ENCODE assay signal across 10 cellular contexts in genomic region chr17:969767-970387, GRCh38. TPM values are rescaled to one million over a fixed set of nuclear protein-coding genes. Genes with fewer than 3 reads are reported as not detected.
DNase-seq lines count a peak whose midpoint lies in the region; ATAC-seq and TF ChIP-seq lines count a peak whose summit lies in the region.
"Had no signal": no experiment of that assay in that cellular context is flagged by ENCODE, and none has a peak within 500 bp of the region (broad histone marks: within the 10 kb centered on the region; RNA-seq: fewer than 3 reads in every experiment).

No MANE protein-coding gene starts in this region.

- H3K27ac Mint-ChIP-seq in activated CD4-positive, alpha-beta memory T cell treated with anti-CD3 and anti-CD28 coated beads, Interleukin-2, amount 10 ng/mL, durations not matched to agents 7 days and 5 days = no peak overlapping the region

- H3K4me1 Mint-ChIP-seq in activated CD4-positive, alpha-beta memory T cell treated with anti-CD3 and anti-CD28 coated beads, Interleukin-2, amount 10 ng/mL, durations not matched to agents 7 days and 5 days = no peaks in the 10 kb centered on the region

- RAD21 ChIA-PET in HCT116 (lab: Charles Lee; ENCODE audit: low non-redundant PET in 1 of 2, low total read pairs in 2 of 2, uncharacterized antibody in 2 of 2, unreplicated experiment in 2 of 2) = no interaction called here

- no peak for TF ChIP-seq RAD21 in HCT116 (IDR thresholded peaks at IDR 0.05; ENCODE audit: low read depth)

- H3K9ac ChIP-seq in HCT116 (ENCODE audit: low read length) = peak overlapping the region; percentile 59
- H3K9ac ChIP-seq in SK-N-MC (ENCODE audit: insufficient read length) = peak overlapping the region; percentile 11

- H3K4me3 ChIP-seq in HCT116 (replicated peaks in 1 of 2; ENCODE audit: low read depth in 1 of 2, low read length in 2 of 2) = peak overlapping the region; percentile 33 to 43
- H3K4me3 ChIP-seq in SK-N-MC = peak overlapping the region; percentile 9
- H3K4me3 ChIP-seq in fibroblast of villous mesenchyme (ENCODE audit: low read depth, low read length) = peak overlapping the region; percentile 47
- peak overlapping the region; percentile 27 for H3K4me3 ChIP-seq in skeletal muscle cell (ENCODE audit: low read depth, low read length)
- H3K4me3 ChIP-seq: pancreas had no signal

- H3K4me3 Mint-ChIP-seq in activated CD4-positive, alpha-beta memory T cell treated with anti-CD3 and anti-CD28 coated beads, Interleukin-2, amount 10 ng/mL, durations not matched to agents 7 days and 5 days = no peak overlapping the region

- H3K36me3 Mint-ChIP-seq in activated CD4-positive, alpha-beta memory T cell treated with anti-CD3 and anti-CD28 coated beads, Interleukin-2, amount 10 ng/mL, durations not matched to agents 7 days and 5 days (ENCODE audit: low read depth) = no peaks in the 10 kb centered on the region

- no peak for TF ChIP-seq CTCF in HCT116 (IDR thresholded peaks at IDR 0.05 in 2 of 3, conservative IDR thresholded peaks at IDR 0.05 in 1 of 3; ENCODE audit: borderline replicate concordance in 1 of 3, insufficient read depth in 1 of 3, low read depth in 2 of 3, low read length in 2 of 3)
- no peak for TF ChIP-seq CTCF in fibroblast of villous mesenchyme (IDR thresholded peaks at IDR 0.05; ENCODE audit: insufficient read depth, low read depth, low read length)

- no TSS peak for BruUV-seq in HCT116 (replicated peaks; lab: Mats Ljungman, UMichigan)

- no peaks in the 10 kb centered on the region for H3K9me3 ChIP-seq in HCT116 (ENCODE audit: control insufficient read depth in 1 of 2, insufficient read depth in 1 of 2, low read depth in 1 of 2, low read length in 2 of 2)
- H3K9me3 ChIP-seq in SK-N-MC (ENCODE audit: low read depth, low read length) = no peaks in the 10 kb centered on the region
- H3K9me3 ChIP-seq: pancreas had no signal

- H3K4me2 ChIP-seq in HCT116 (ENCODE audit: low read length) = peak overlapping the region; percentile 71

- TF ChIP-seq POLR2A in HCT116 (IDR thresholded peaks at IDR 0.05; ENCODE audit: borderline replicate concordance, extremely low read depth, insufficient read depth, insufficient read length) = no peak

- H3K79me2 ChIP-seq in HCT116 (ENCODE audit: insufficient read depth, low read length) = peaks cover 91% of the 10 kb centered on the region

- DNase-seq in HCT116 (ENCODE audit: low read depth, low spot score) (peak; percentile 66), SK-N-MC (ENCODE audit: low read depth, low spot score) (no peak), fibroblast of villous mesenchyme (ENCODE audit: low read depth) (peak; percentile 84), skeletal muscle cell (ENCODE audit: low read depth) (no peak), activated T-cell treated with anti-CD3 and anti-CD28 coated beads for 4 hours (no peak), ACHN (no peak)
- no peak for DNase-seq in activated CD4-positive, alpha-beta T cell treated with anti-CD3 and anti-CD28 coated beads for 48 hours
- no peak for DNase-seq in activated CD4-positive, alpha-beta memory T cell treated with anti-CD3 and anti-CD28 coated beads, Interleukin-2, amount 10 ng/mL, durations not matched to agents 7 days and 5 days
- DNase-seq: activated naive CD4-positive, alpha-beta T cell had no signal

- POLR2A ChIA-PET in HCT116 (lab: Charles Lee) = interaction anchor here (1.1 to 1.8 kb wide), 2 partner anchors 10 to 41 kb away, joined by 4 read pairs; partner anchors contain the start of gene NXN
- POLR2A ChIA-PET in activated CD4-positive, alpha-beta memory T cell treated with anti-CD3 and anti-CD28 coated beads, Interleukin-2, amount 10 ng/mL, durations not matched to agents 7 days and 5 days (lab: Charles Lee) = no interaction called here

- H3K27ac ChIP-seq in HCT116 (ENCODE audit: low read depth, low read length) (peak overlapping the region; percentile 65), SK-N-MC (peak overlapping the region; percentile 60)
- H3K27ac ChIP-seq: pancreas had no signal

- in situ Hi-C loops in ACHN (cut with HindIII; ENCODE audit: low pct_ligation_motif_present, low pct_unique_long_range_greater_than_20kb, low sequenced_read_pairs) = no loop called here

- no peaks in the 10 kb centered on the region for H3K9me2 ChIP-seq in HCT116 (ENCODE audit: insufficient read depth)

- CTCF ChIA-PET in HCT116 (lab: Charles Lee) = no interaction called here
- CTCF ChIA-PET in activated CD4-positive, alpha-beta memory T cell treated with anti-CD3 and anti-CD28 coated beads, Interleukin-2, amount 10 ng/mL, durations not matched to agents 7 days and 5 days (lab: Charles Lee) = no interaction called here

- no peaks in the 10 kb centered on the region for H4K20me1 ChIP-seq in HCT116 (ENCODE audit: insufficient read depth)

- ATAC-seq in HCT116 = peak; percentile 66

- H3K9me3 Mint-ChIP-seq in activated CD4-positive, alpha-beta memory T cell treated with anti-CD3 and anti-CD28 coated beads, Interleukin-2, amount 10 ng/mL, durations not matched to agents 7 days and 5 days = no peaks in the 10 kb centered on the region

- 0 out of 4 replicates have a peak, but pooled peaks cover 0 to 4% of the 10 kb centered on the region in 2 experiments for H3K36me3 ChIP-seq in HCT116 (ENCODE audit: control insufficient read depth in 1 of 2, insufficient read depth in 2 of 2, low read length in 2 of 2)
- H3K36me3 ChIP-seq in SK-N-MC (ENCODE audit: insufficient read depth, low read length) = no peaks in the 10 kb centered on the region
- H3K36me3 ChIP-seq: pancreas had no signal

- H3K27me3 ChIP-seq in HCT116 (ENCODE audit: insufficient read depth, low read length) = no peaks in the 10 kb centered on the region
- H3K27me3 ChIP-seq: pancreas had no signal

- peaks cover 22% of the 10 kb centered on the region for H3K27me3 Mint-ChIP-seq in activated CD4-positive, alpha-beta memory T cell treated with anti-CD3 and anti-CD28 coated beads, Interleukin-2, amount 10 ng/mL, durations not matched to agents 7 days and 5 days

- intact Hi-C loops in HCT116 (cut with micrococcal nuclease) = no loop called here

- H2AFZ ChIP-seq in HCT116 (ENCODE audit: low read depth, low read length, poor library complexity, severe bottlenecking) = no peak overlapping the region

- H3K4me1 ChIP-seq in HCT116 (ENCODE audit: control insufficient read depth in 1 of 2, insufficient read depth in 2 of 2, low read length in 2 of 2) = peaks cover 57 to 92% of the 10 kb centered on the region in 2 experiments

TF ChIP-seq in HCT116, 20 proteins besides CTCF, POLR2A, EP300 and RAD21:
- TF ChIP-seq CBX3 (IDR thresholded peaks at IDR 0.05; ENCODE audit: low read depth) (0 out of 2 replicates have a peak, but pooled peaks have one; percentile 8), SP1 (IDR thresholded peaks at IDR 0.05; ENCODE audit: low read depth) (0 out of 2 replicates have a peak, but pooled peaks have one; percentile 31), SIN3A (IDR thresholded peaks at IDR 0.05; ENCODE audit: low read depth) (0 out of 2 replicates have a peak, but pooled peaks have one; percentile 20), TCF7L2 (IDR thresholded peaks at IDR 0.05; ENCODE audit: borderline replicate concordance, extremely low read depth, insufficient read depth, insufficient read length) (no peak)

RNA-seq across cellular contexts. Expression of gene NXN, which starts 9.7 kb away (rescaled TPM):
- 83.7 TPM for total RNA-seq in HCT116 (2021; ENCODE audit: unreplicated experiment)
- polyA plus RNA-seq in HCT116 (2012) = 60.7 and 64.7 TPM in 2 replicates
- 91.5 and 124 TPM in 2 replicates for total RNA-seq in fibroblast of villous mesenchyme
- under 1 TPM; 0.23 to 0.30 TPM for total RNA-seq in activated CD4-positive, alpha-beta memory T cell treated with anti-CD3 and anti-CD28 coated beads, Interleukin-2, amount 10 ng/mL, durations not matched to agents 7 days and 5 days

RNA-seq across cellular contexts. Expression of gene TIMM22, which starts 27.1 kb away (rescaled TPM):
- total RNA-seq in HCT116 (2021; ENCODE audit: unreplicated experiment) (14.0 TPM), fibroblast of villous mesenchyme (16.8 and 20.3 TPM in 2 replicates)
- 8.4 and 9.6 TPM in 2 replicates for polyA plus RNA-seq in HCT116 (2012)
- total RNA-seq in activated CD4-positive, alpha-beta memory T cell treated with anti-CD3 and anti-CD28 coated beads, Interleukin-2, amount 10 ng/mL, durations not matched to agents 7 days and 5 days = 1 to 10 TPM; 8.1 to 8.2 TPM

Comparison
In these comparisons a context has a peak if more than half of its experiments do, and no peak if none do; other contexts are left out.
1. DNase-seq: peak in HCT116 (single experiment) and fibroblast of villous mesenchyme (single experiment); none in SK-N-MC (single experiment), skeletal muscle cell (single experiment), activated T-cell treated with anti-CD3 and anti-CD28 coated beads for 4 hours (single experiment), activated CD4-positive, alpha-beta T cell treated with anti-CD3 and anti-CD28 coated beads for 48 hours (single experiment), activated CD4-positive, alpha-beta memory T cell treated with anti-CD3 and anti-CD28 coated beads, Interleukin-2, amount 10 ng/mL, durations not matched to agents 7 days and 5 days (single experiment) and ACHN (single experiment).
2. RNA of gene NXN, which starts 9.7 kb away (total RNA-seq): 91.5 to 124 TPM in fibroblast of villous mesenchyme and 83.7 TPM in HCT116 (single experiment); 0.23 to 0.30 TPM in activated CD4-positive, alpha-beta memory T cell treated with anti-CD3 and anti-CD28 coated beads, Interleukin-2, amount 10 ng/mL, durations not matched to agents 7 days and 5 days; every median in the first group is over 10 times any median in the second.
3. Peak in every context shown above with its lines, with median percentiles within 50 percentile points of each other: H3K4me3 ChIP-seq.